In genomic region chr2:229350117-229350805, GRCh38 we compare ENCODE assay signal across 25 cellular contexts.
"Had no signal": no experiment of that assay in that cellular context is flagged by ENCODE, and none has a peak within 500 bp of the region (broad histone marks: within the 10 kb centered on the region; RNA-seq: fewer than 3 reads in every experiment).

No MANE protein-coding gene starts in this region.

- H3K36me3 ChIP-seq: brain microvascular endothelial cell, neutrophil, transverse colon, vagina had no signal

- H3K4me1 Mint-ChIP-seq: endodermal cell; naive thymus-derived CD8-positive, alpha-beta T cell had no signal

- H3K79me2 ChIP-seq: parathyroid adenoma had no signal

- H3K36me3 Mint-ChIP-seq: activated naive CD8-positive, alpha-beta T cell; naive thymus-derived CD8-positive, alpha-beta T cell had no signal

- ATAC-seq: activated CD4-positive, CD25-positive, alpha-beta regulatory T cell treated with anti-CD3 and anti-CD28 coated beads, Interleukin-2, amount 50 U/mL, for 24 hours; left ventricle myocardium superior; naive thymus-derived CD8-positive, alpha-beta T cell had no signal

- H3K27ac Mint-ChIP-seq: activated naive CD8-positive, alpha-beta T cell; endodermal cell; naive thymus-derived CD8-positive, alpha-beta T cell had no signal

- H2AFZ ChIP-seq: parathyroid adenoma had no signal

- H3K4me3 Mint-ChIP-seq: activated naive CD8-positive, alpha-beta T cell; endodermal cell; naive thymus-derived CD8-positive, alpha-beta T cell had no signal

- H3K27me3 ChIP-seq: brain microvascular endothelial cell, dorsolateral prefrontal cortex, neutrophil, transverse colon, vagina had no signal

- H3K9ac ChIP-seq: parathyroid adenoma had no signal

- H3K4me3 ChIP-seq: dorsolateral prefrontal cortex, transverse colon, vagina had no signal

- H3K4me1 ChIP-seq: parathyroid adenoma, transverse colon, vagina had no signal

- DNase-seq: activated CD4-positive, alpha-beta T cell treated with anti-CD3 and anti-CD28 coated beads, Interleukin-2, amount 50 U/mL, for 1 hour; activated CD8-positive, alpha-beta memory T cell treated with anti-CD3 and anti-CD28 coated beads for 24 hours; activated gamma-delta T cell treated with Interleukin-2 at 50 U/mL for 16 hours; anterior cingulate cortex; cerebellar nuclear complex; dorsolateral prefrontal cortex; endodermal cell; glutamatergic neuron; hypothalamus; kidney glomerular epithelial cell; left ventricle myocardium superior; mesenchymal stem cell; naive thymus-derived CD8-positive, alpha-beta T cell; retina; stimulated activated CD4-positive, alpha-beta T cell treated with anti-CD3 and anti-CD28 coated beads, Interleukin-2, amount 100 ng/mL, for 48 hours; stimulated activated naive CD4-positive, alpha-beta T cell; substantia nigra; T-helper 9 cell; transverse colon had no signal

- H3K9me3 ChIP-seq: neutrophil, transverse colon, vagina had no signal

- H3K27ac ChIP-seq: brain microvascular endothelial cell, dorsolateral prefrontal cortex, neutrophil, parathyroid adenoma, transverse colon, vagina had no signal
